21 cellular contexts compared by ENCODE assay signal in the genomic region with DNA sequence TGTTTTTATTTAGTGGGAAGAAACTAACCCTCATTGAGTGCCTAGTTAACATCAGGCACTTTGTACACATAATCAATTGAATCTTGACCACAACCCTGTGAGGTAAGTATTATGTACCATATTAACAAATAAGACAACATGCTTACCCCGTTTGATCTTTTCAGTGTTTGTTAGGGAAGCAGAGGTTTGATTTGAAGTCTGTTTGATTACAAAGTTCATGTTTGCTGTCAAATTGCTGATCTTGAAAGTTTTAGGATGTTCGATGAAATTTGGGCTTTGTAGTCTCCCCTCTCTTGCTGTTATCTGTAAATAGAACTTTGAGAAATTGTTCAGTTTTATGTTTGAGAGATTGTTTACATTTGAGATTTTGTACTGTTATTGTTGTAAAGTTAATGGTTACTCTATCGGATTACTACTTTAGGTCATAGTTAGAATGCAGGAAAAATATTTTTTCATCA. TPM values are rescaled to one million over a fixed set of nuclear protein-coding genes. Genes with fewer than 3 reads are reported as not detected.
"Had no signal": no experiment of that assay in that cellular context is flagged by ENCODE, and none has a peak within 500 bp of the region (broad histone marks: within the 10 kb centered on the region; RNA-seq: fewer than 3 reads in every experiment).

No MANE protein-coding gene starts in this region.

- H3K4me1 ChIP-seq: adrenal gland, left ventricle myocardium inferior, sigmoid colon, suprapubic skin had no signal

- H3K36me3 ChIP-seq: adrenal gland, left ventricle myocardium inferior, ovary, sigmoid colon, suprapubic skin, transverse colon, WERI-Rb-1 had no signal

- H3K27ac ChIP-seq: adrenal gland, left ventricle myocardium inferior, ovary, sigmoid colon, suprapubic skin, transverse colon, WERI-Rb-1 had no signal

- H3K27me3 ChIP-seq: adrenal gland, ovary, sigmoid colon, suprapubic skin, transverse colon had no signal

- DNase-seq: activated CD4-positive, alpha-beta T cell treated with anti-CD3 and anti-CD28 coated beads for 36 hours; activated CD4-positive, alpha-beta T cell treated with anti-CD3 and anti-CD28 coated beads, Interleukin-2, amount 50 U/mL, for 48 hours; activated gamma-delta T cell; adrenal gland; cerebellar nuclear complex; cortex of kidney; erythroblast; kidney; left ventricle myocardium inferior; naive thymus-derived CD4-positive, alpha-beta T cell; ovary; sigmoid colon; stimulated activated CD8-positive, alpha-beta memory T cell treated with anti-CD3 and anti-CD28 coated beads, Interleukin-4, amount 100 ng/mL, for 48 hours; stimulated activated naive CD8-positive, alpha-beta T cell treated with anti-CD3 and anti-CD28 coated beads, Interleukin-15, Interleukin-2, amounts not matched to agents 100 U/mL and 50 U/mL, for 24 hours; transverse colon; WERI-Rb-1 had no signal

- ATAC-seq: activated CD4-positive, alpha-beta T cell treated with anti-CD3 and anti-CD28 coated beads for 36 hours; naive thymus-derived CD4-positive, alpha-beta T cell; stimulated activated naive CD8-positive, alpha-beta T cell treated with anti-CD3 and anti-CD28 coated beads, Interleukin-15, Interleukin-2, amounts not matched to agents 100 U/mL and 50 U/mL, for 24 hours had no signal

- H3K4me3 ChIP-seq: adrenal gland, left ventricle myocardium inferior, ovary, sigmoid colon, suprapubic skin, transverse colon had no signal

- H3K9me3 ChIP-seq: adrenal gland, left ventricle myocardium inferior, ovary, sigmoid colon, suprapubic skin, transverse colon had no signal

RNA-seq across cellular contexts. Expression of a gene that starts 13.4 kb away (rescaled TPM):
- total RNA-seq: activated CD4-positive, alpha-beta T cell treated with anti-CD3 and anti-CD28 coated beads for 36 hours; astrocyte; bronchial epithelial cell; frontal cortex; left ventricle myocardium inferior; naive thymus-derived CD4-positive, alpha-beta T cell; T-helper 2 cell treated with Interferon-gamma antibody and Interleukin-4, amounts not matched to agents 100 ng/mL and 5 ng/mL, for 36 hours had no signal
- polyA plus RNA-seq: naive thymus-derived CD4-positive, alpha-beta T cell had no signal
